In the genomic region with DNA sequence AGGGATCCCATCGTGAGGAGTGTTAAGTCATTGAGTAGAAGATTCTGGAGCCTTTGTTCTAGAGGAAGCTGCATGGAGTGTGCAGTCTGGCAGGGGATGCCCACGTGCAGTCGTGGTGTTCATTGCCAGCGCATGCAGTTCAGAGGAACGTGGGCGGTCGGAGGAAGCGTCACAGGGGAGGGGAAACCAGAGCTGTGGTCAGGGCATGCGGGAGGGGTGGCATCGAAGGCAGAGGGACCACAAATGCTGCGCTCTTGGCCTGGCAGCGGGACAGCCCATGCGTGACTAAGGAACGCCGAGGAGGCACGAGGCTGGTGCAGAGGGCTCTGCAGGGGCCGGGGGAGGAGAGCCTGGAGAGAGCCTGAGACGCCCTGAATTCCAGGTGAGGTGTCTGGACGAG, we compare ENCODE assay signal across 17 cellular contexts.
DNase-seq lines count a peak whose midpoint lies in the region; ATAC-seq lines count a peak whose summit lies in the region.
"Had no signal": no experiment of that assay in that cellular context is flagged by ENCODE, and none has a peak within 500 bp of the region (broad histone marks: within the 10 kb centered on the region; RNA-seq: fewer than 3 reads in every experiment).

No MANE protein-coding gene starts in this region.

- intact Hi-C loops in naive thymus-derived CD4-positive, alpha-beta T cell (cut with micrococcal nuclease): no loop called here

- peaks cover 0 to 16% of the 10 kb centered on the region in 2 donors for H3K4me1 ChIP-seq in naive thymus-derived CD4-positive, alpha-beta T cell (ENCODE audit: control insufficient read depth in 2 of 2, insufficient read depth in 2 of 2, low read length in 2 of 2)

- no peak overlapping the region for H3K4me3 Mint-ChIP-seq in activated T-cell treated with anti-CD3 and anti-CD28 coated beads, Interleukin-2, amount 50 U/mL, for 72 hours
- peak overlapping the region in 8 of 10 donors; percentile 21 to 63 (median 52) for H3K4me3 Mint-ChIP-seq in naive thymus-derived CD4-positive, alpha-beta T cell
- no peak overlapping the region for H3K4me3 Mint-ChIP-seq in T-helper 17 cell
- H3K4me3 Mint-ChIP-seq: activated naive CD8-positive, alpha-beta T cell treated with anti-CD3 and anti-CD28 coated beads, Interleukin-2, amount 10 ng/mL, durations not matched to agents 7 days and 5 days had no signal

- no peaks in the 10 kb centered on the region for H3K9me3 Mint-ChIP-seq in activated T-cell treated with anti-CD3 and anti-CD28 coated beads, Interleukin-2, amount 50 U/mL, for 72 hours
- H3K9me3 Mint-ChIP-seq in naive thymus-derived CD4-positive, alpha-beta T cell: no peaks in the 10 kb centered on the region
- H3K9me3 Mint-ChIP-seq: activated naive CD8-positive, alpha-beta T cell treated with anti-CD3 and anti-CD28 coated beads, Interleukin-2, amount 10 ng/mL, durations not matched to agents 7 days and 5 days had no signal

- H3K27me3 ChIP-seq in naive thymus-derived CD4-positive, alpha-beta T cell (ENCODE audit: control insufficient read depth in 2 of 2, insufficient read depth in 2 of 2, low read length in 2 of 2): no peaks in the 10 kb centered on the region
- H3K27me3 ChIP-seq: left lung, transverse colon had no signal

- ATAC-seq in activated T-cell treated with anti-CD3 and anti-CD28 coated beads, Interleukin-2, amount 50 U/mL, for 72 hours (replicated peaks in 1 of 2): peak; percentile 91 to 93
- ATAC-seq in naive thymus-derived CD4-positive, alpha-beta T cell: peak; percentile 60
- ATAC-seq in T-helper 17 cell (no peak), GM19463 (IDR thresholded peaks at IDR 0.05; ENCODE audit: unreplicated experiment) (no peak)
- ATAC-seq: left lung had no signal

- H3K4me1 Mint-ChIP-seq in activated T-cell treated with anti-CD3 and anti-CD28 coated beads, Interleukin-2, amount 50 U/mL, for 72 hours (ENCODE audit: low read depth): peaks cover 10% of the 10 kb centered on the region
- peaks cover 10 to 23% (median 19%) of the 10 kb centered on the region in 7 donors for H3K4me1 Mint-ChIP-seq in naive thymus-derived CD4-positive, alpha-beta T cell
- peaks cover 7% of the 10 kb centered on the region for H3K4me1 Mint-ChIP-seq in T-helper 17 cell

- DNase-seq in activated CD4-positive, alpha-beta T cell treated with anti-CD3 and anti-CD28 coated beads, Interleukin-2, amount 50 U/mL, for 4 hours: peak; percentile 34 to 42
- DNase-seq in activated CD4-positive, alpha-beta T cell treated with anti-CD3 and anti-CD28 coated beads, Interleukin-2, amount 50 U/mL, for 1 hour: no peak
- DNase-seq in activated T-cell treated with anti-CD3 and anti-CD28 coated beads, Interleukin-2, amount 50 U/mL, for 72 hours: peak; percentile 68 to 71
- DNase-seq in naive thymus-derived CD4-positive, alpha-beta T cell: peak in 3 of 9 donors; percentile 17 to 29 (median 27)
- peak; percentile 26 for DNase-seq in stimulated activated CD8-positive, alpha-beta memory T cell treated with anti-CD3 and anti-CD28 coated beads, Interleukin-4, amount 100 ng/mL, for 48 hours
- no peak for DNase-seq in NCI-H510A (lab: John Stamatoyannopoulos, UW)
- no peak for DNase-seq in T-helper 17 cell
- DNase-seq: activated CD8-positive, alpha-beta memory T cell treated with anti-CD3 and anti-CD28 coated beads, Interleukin-2, amount 50 U/mL, for 4 hours; activated naive CD8-positive, alpha-beta T cell treated with anti-CD3 and anti-CD28 coated beads, Interleukin-2, amount 10 ng/mL, durations not matched to agents 7 days and 5 days; Karpas-422; left lung; NCI-H1105; NCI-H526; T-helper 1 cell; transverse colon had no signal

- CTCF ChIA-PET in naive thymus-derived CD4-positive, alpha-beta T cell (lab: Charles Lee): no interaction called here

- no peaks in the 10 kb centered on the region for H3K27me3 Mint-ChIP-seq in activated T-cell treated with anti-CD3 and anti-CD28 coated beads, Interleukin-2, amount 50 U/mL, for 72 hours (ENCODE audit: low read depth)
- peaks cover 0 to 2% (median 0%) of the 10 kb centered on the region in 5 donors for H3K27me3 Mint-ChIP-seq in naive thymus-derived CD4-positive, alpha-beta T cell
- H3K27me3 Mint-ChIP-seq in T-helper 17 cell: peaks cover 10% of the 10 kb centered on the region

- H3K36me3 Mint-ChIP-seq in activated T-cell treated with anti-CD3 and anti-CD28 coated beads, Interleukin-2, amount 50 U/mL, for 72 hours (ENCODE audit: insufficient read depth in 2 of 2): no peaks in the 10 kb centered on the region
- no peaks in the 10 kb centered on the region for H3K36me3 Mint-ChIP-seq in naive thymus-derived CD4-positive, alpha-beta T cell
- H3K36me3 Mint-ChIP-seq in T-helper 17 cell (ENCODE audit: low read depth): peaks cover 2% of the 10 kb centered on the region

- H3K9me3 ChIP-seq in naive thymus-derived CD4-positive, alpha-beta T cell (ENCODE audit: control insufficient read depth in 2 of 3, low read length in 3 of 3): no peaks in the 10 kb centered on the region
- no peaks in the 10 kb centered on the region for H3K9me3 ChIP-seq in T-helper 17 cell (ENCODE audit: control insufficient read depth, low read length, poor library complexity, severe bottlenecking)
- H3K9me3 ChIP-seq: left lung, transverse colon had no signal

- POLR2A ChIA-PET in naive thymus-derived CD4-positive, alpha-beta T cell (lab: Charles Lee): no interaction called here

- H3K36me3 ChIP-seq in naive thymus-derived CD4-positive, alpha-beta T cell (ENCODE audit: control insufficient read depth in 2 of 3, insufficient read depth in 3 of 3, low read length in 3 of 3): no peaks in the 10 kb centered on the region
- H3K36me3 ChIP-seq: left lung, transverse colon, WERI-Rb-1 had no signal

- no peak overlapping the region for H3K27ac ChIP-seq in naive thymus-derived CD4-positive, alpha-beta T cell (ENCODE audit: low read depth, low read length)
- H3K27ac ChIP-seq: left lung had no signal

- H3K4me3 ChIP-seq in naive thymus-derived CD4-positive, alpha-beta T cell (ENCODE audit: low read length): no peak overlapping the region
- H3K4me3 ChIP-seq: left lung, transverse colon had no signal

- H3K27ac Mint-ChIP-seq in activated T-cell treated with anti-CD3 and anti-CD28 coated beads, Interleukin-2, amount 50 U/mL, for 72 hours: no peak overlapping the region
- peak overlapping the region in 2 of 9 donors; percentile 11 to 49 for H3K27ac Mint-ChIP-seq in naive thymus-derived CD4-positive, alpha-beta T cell
- no peak overlapping the region for H3K27ac Mint-ChIP-seq in T-helper 17 cell
- H3K27ac Mint-ChIP-seq: activated naive CD8-positive, alpha-beta T cell treated with anti-CD3 and anti-CD28 coated beads, Interleukin-2, amount 10 ng/mL, durations not matched to agents 7 days and 5 days had no signal

Comparison
In these comparisons a context has a peak if more than half of its experiments do, and no peak if none do; other contexts are left out.
1. DNase-seq: peak in activated CD4-positive, alpha-beta T cell treated with anti-CD3 and anti-CD28 coated beads, Interleukin-2, amount 50 U/mL, for 4 hours (2 of 2), activated T-cell treated with anti-CD3 and anti-CD28 coated beads, Interleukin-2, amount 50 U/mL, for 72 hours (2 of 2) and stimulated activated CD8-positive, alpha-beta memory T cell treated with anti-CD3 and anti-CD28 coated beads, Interleukin-4, amount 100 ng/mL, for 48 hours (single experiment); none in activated CD4-positive, alpha-beta T cell treated with anti-CD3 and anti-CD28 coated beads, Interleukin-2, amount 50 U/mL, for 1 hour (single experiment), NCI-H510A (single experiment) and T-helper 17 cell (0 of 3).
2. ATAC-seq: peak in activated T-cell treated with anti-CD3 and anti-CD28 coated beads, Interleukin-2, amount 50 U/mL, for 72 hours (2 of 2) and naive thymus-derived CD4-positive, alpha-beta T cell (single experiment); none in T-helper 17 cell (single experiment) and GM19463 (single experiment).
3. H3K4me3 Mint-ChIP-seq: peak in naive thymus-derived CD4-positive, alpha-beta T cell (8 of 10); none in activated T-cell treated with anti-CD3 and anti-CD28 coated beads, Interleukin-2, amount 50 U/mL, for 72 hours (0 of 2) and T-helper 17 cell (single experiment).